8 cellular contexts compared by ENCODE assay signal in the genomic region with DNA sequence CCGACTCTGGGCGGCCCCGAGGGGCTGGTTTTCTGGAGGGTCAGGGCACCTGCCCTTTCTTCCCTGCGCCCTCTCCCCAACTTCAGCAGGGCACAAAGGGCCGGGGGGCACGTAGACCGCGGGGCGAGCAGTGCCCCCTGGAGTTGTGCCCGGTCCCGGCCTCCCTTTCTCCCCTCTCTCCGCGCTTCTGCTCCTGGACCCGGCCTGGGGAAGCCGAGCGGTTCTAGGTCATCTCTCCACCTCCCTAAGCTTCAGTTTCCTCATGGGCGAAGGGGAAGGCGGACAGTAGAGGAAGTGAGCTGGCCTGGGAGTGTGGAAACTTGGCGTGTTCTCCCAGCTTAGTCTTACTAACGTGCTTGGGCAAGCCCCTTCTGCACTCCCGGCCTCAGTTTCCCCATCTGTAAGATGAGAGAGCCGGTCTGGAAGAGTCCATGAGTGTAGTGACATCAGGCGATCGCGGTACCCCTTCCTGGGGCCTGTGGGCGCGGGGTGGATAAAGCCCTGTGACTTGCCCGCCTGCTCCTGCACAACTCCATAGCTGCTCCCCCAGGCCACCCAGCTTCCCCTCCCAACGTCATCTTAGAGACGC.
DNase-seq lines count a peak whose midpoint lies in the region; ATAC-seq, FAIRE-seq and TF ChIP-seq lines count a peak whose summit lies in the region.

No MANE protein-coding gene starts in this region.

- peaks cover 5% of the 10 kb centered on the region for H3K36me3 Mint-ChIP-seq in activated T-cell treated with anti-CD3 and anti-CD28 coated beads, Interleukin-2, amount 50 U/mL, for 4 hours (ENCODE audit: insufficient read depth)

- POLR2A ChIA-PET in HEK293T (lab: Yijun Ruan, JAX) = interaction anchor here (1.1 to 2.1 kb wide), 8 partner anchors 18 to 242 kb away, joined by 3 to 9 read pairs (median 5); partner anchors contain the start of gene CCND2

- peaks cover 2% of the 10 kb centered on the region for H3K27me3 Mint-ChIP-seq in activated T-cell treated with anti-CD3 and anti-CD28 coated beads, Interleukin-2, amount 50 U/mL, for 4 hours (ENCODE audit: low read depth)

- CTCF ChIA-PET in HEK293T (lab: Yijun Ruan, JAX) = interaction anchor here (0.9 to 1.9 kb wide), 5 partner anchors 20 to 245 kb away, joined by 3 to 12 read pairs (median 7); no protein-coding TSS in a partner anchor

- H3K36me3 ChIP-seq in bronchial epithelial cell (ENCODE audit: control insufficient read depth, insufficient read depth, low read length) (no peaks in the 10 kb centered on the region), lower lobe of right lung (no peaks in the 10 kb centered on the region), upper lobe of right lung (no peaks in the 10 kb centered on the region)

- DNase-seq in activated T-cell treated with anti-CD3 and anti-CD28 coated beads, Interleukin-2, amount 50 U/mL, for 4 hours = no peak
- no peak for DNase-seq in activated T-cell treated with anti-CD3 and anti-CD28 coated beads, Interleukin-2, amount 50 U/mL, for 1 hour
- DNase-seq in bronchial epithelial cell (ENCODE audit: low read depth) = peak; percentile 84
- DNase-seq in lower lobe of right lung = peak; percentile 60
- DNase-seq in upper lobe of right lung = peak; percentile 71
- no peak for DNase-seq in KG1 (lab: John Stamatoyannopoulos, UW)
- DNase-seq in HEK293T (ENCODE audit: extremely low spot score) = no peak

- H3K9me3 Mint-ChIP-seq in activated T-cell treated with anti-CD3 and anti-CD28 coated beads, Interleukin-2, amount 50 U/mL, for 4 hours = no peaks in the 10 kb centered on the region

- H3K4me3 Mint-ChIP-seq in activated T-cell treated with anti-CD3 and anti-CD28 coated beads, Interleukin-2, amount 50 U/mL, for 4 hours = peak overlapping the region; percentile 57

- H3K9me3 ChIP-seq in lower lobe of right lung = no peaks in the 10 kb centered on the region
- no peaks in the 10 kb centered on the region for H3K9me3 ChIP-seq in upper lobe of right lung

- peaks cover 24% of the 10 kb centered on the region for H3K4me1 ChIP-seq in lower lobe of right lung
- peaks cover 23% of the 10 kb centered on the region for H3K4me1 ChIP-seq in upper lobe of right lung

- FAIRE-seq in bronchial epithelial cell (lab: Jason Lieb, UNC) = no peak

- intact Hi-C loops in lower lobe of right lung (cut with DNase I) (no loop called here), upper lobe of right lung (cut with DNase I) (no loop called here)

- H3K27me3 ChIP-seq in bronchial epithelial cell (ENCODE audit: control insufficient read depth, insufficient read depth, low read length) (no peaks in the 10 kb centered on the region), lower lobe of right lung (ENCODE audit: low read depth) (no peaks in the 10 kb centered on the region), upper lobe of right lung (no peaks in the 10 kb centered on the region)

- H3K4me3 ChIP-seq in bronchial epithelial cell (ENCODE audit: low read depth, low read length) = peak overlapping the region; percentile 32
- H3K4me3 ChIP-seq in lower lobe of right lung = peak overlapping the region; percentile 56
- H3K4me3 ChIP-seq in upper lobe of right lung = peak overlapping the region; percentile 52

- H3K4me1 Mint-ChIP-seq in activated T-cell treated with anti-CD3 and anti-CD28 coated beads, Interleukin-2, amount 50 U/mL, for 4 hours (ENCODE audit: low read depth) = peaks cover 36% of the 10 kb centered on the region

- peak overlapping the region; percentile 91 for H3K27ac ChIP-seq in lower lobe of right lung
- peak overlapping the region; percentile 77 for H3K27ac ChIP-seq in upper lobe of right lung

- no peak for ATAC-seq in activated T-cell treated with anti-CD3 and anti-CD28 coated beads, Interleukin-2, amount 50 U/mL, for 4 hours
- ATAC-seq in lower lobe of right lung (peak; percentile 54 to 65), upper lobe of right lung (peak; percentile 58), HG03460 (IDR thresholded peaks at IDR 0.05; ENCODE audit: unreplicated experiment) (no peak)

- no peak for TF ChIP-seq CTCF in bronchial epithelial cell (IDR thresholded peaks at IDR 0.05; ENCODE audit: insufficient read depth, low read length, severe bottlenecking)
- TF ChIP-seq CTCF in lower lobe of right lung (IDR thresholded peaks at IDR 0.05) = no peak
- no peak for TF ChIP-seq CTCF in upper lobe of right lung (IDR thresholded peaks at IDR 0.05)

TF ChIP-seq in HEK293T, 16 proteins besides CTCF, POLR2A, EP300 and RAD21:
- TF ChIP-seq L3MBTL2 (conservative IDR thresholded peaks at IDR 0.05) (no peak), LEF1 (IDR thresholded peaks at IDR 0.05; ENCODE audit: borderline replicate concordance) (no peak), FOXA1 (IDR thresholded peaks at IDR 0.05) (no peak), NFRKB (IDR thresholded peaks at IDR 0.05) (no peak), TARDBP (IDR thresholded peaks at IDR 0.05) (no peak), ARNT (IDR thresholded peaks at IDR 0.05) (no peak), SP1 (IDR thresholded peaks at IDR 0.05) (no peak), HDGF (IDR thresholded peaks at IDR 0.05; ENCODE audit: borderline replicate concordance) (no peak), FOXK2 (IDR thresholded peaks at IDR 0.05) (no peak), CTBP1 (IDR thresholded peaks at IDR 0.05; ENCODE audit: borderline replicate concordance) (no peak), ELF4 (IDR thresholded peaks at IDR 0.05) (no peak)
- TF ChIP-seq, protein P1, sequence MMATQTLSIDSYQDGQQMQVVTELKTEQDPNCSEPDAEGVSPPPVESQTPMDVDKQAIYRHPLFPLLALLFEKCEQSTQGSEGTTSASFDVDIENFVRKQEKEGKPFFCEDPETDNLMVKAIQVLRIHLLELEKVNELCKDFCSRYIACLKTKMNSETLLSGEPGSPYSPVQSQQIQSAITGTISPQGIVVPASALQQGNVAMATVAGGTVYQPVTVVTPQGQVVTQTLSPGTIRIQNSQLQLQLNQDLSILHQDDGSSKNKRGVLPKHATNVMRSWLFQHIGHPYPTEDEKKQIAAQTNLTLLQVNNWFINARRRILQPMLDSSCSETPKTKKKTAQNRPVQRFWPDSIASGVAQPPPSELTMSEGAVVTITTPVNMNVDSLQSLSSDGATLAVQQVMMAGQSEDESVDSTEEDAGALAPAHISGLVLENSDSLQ (IDR thresholded peaks at IDR 0.05) = no peak

Comparison
In these comparisons a context has a peak if more than half of its experiments do, and no peak if none do; other contexts are left out.
1. ATAC-seq: peak in lower lobe of right lung (2 of 2) and upper lobe of right lung (single experiment); none in activated T-cell treated with anti-CD3 and anti-CD28 coated beads, Interleukin-2, amount 50 U/mL, for 4 hours (0 of 2) and HG03460 (single experiment).
2. DNase-seq: peak in bronchial epithelial cell (single experiment), lower lobe of right lung (single experiment) and upper lobe of right lung (single experiment); none in activated T-cell treated with anti-CD3 and anti-CD28 coated beads, Interleukin-2, amount 50 U/mL, for 4 hours (single experiment), activated T-cell treated with anti-CD3 and anti-CD28 coated beads, Interleukin-2, amount 50 U/mL, for 1 hour (single experiment), KG1 (single experiment) and HEK293T (single experiment).
3. Peak in every context shown above with its lines, with median percentiles within 50 percentile points of each other: H3K4me3 ChIP-seq.